Comparison of ENCODE assay signal across 22 cellular contexts in genomic region chr10:122550427-122550826, GRCh38. TPM values are rescaled to one million over a fixed set of nuclear protein-coding genes. Genes with fewer than 3 reads are reported as not detected.
"Had no signal": no experiment of that assay in that cellular context is flagged by ENCODE, and none has a peak within 500 bp of the region (broad histone marks: within the 10 kb centered on the region; RNA-seq: fewer than 3 reads in every experiment).

No MANE protein-coding gene starts in this region.

- H3K4me3 ChIP-seq: dorsolateral prefrontal cortex, heart left ventricle, mucosa of descending colon, ovary, right atrium auricular region, uterus had no signal

- H3K36me3 Mint-ChIP-seq: natural killer cell, type B pancreatic cell had no signal

- H3K27ac Mint-ChIP-seq: natural killer cell, type B pancreatic cell had no signal

- H3K4me3 Mint-ChIP-seq: natural killer cell, neural crest cell, type B pancreatic cell had no signal

- H3K9me3 ChIP-seq: heart left ventricle, mucosa of descending colon, ovary, right atrium auricular region, uterus had no signal

- H3K4me1 ChIP-seq: right atrium auricular region, uterus had no signal

- H3K27ac ChIP-seq: dorsolateral prefrontal cortex, heart left ventricle, ovary, right atrium auricular region, uterus had no signal

- ATAC-seq: esophagus mucosa, natural killer cell had no signal

- H3K4me1 Mint-ChIP-seq: natural killer cell, neural crest cell had no signal

- DNase-seq: cortex of kidney; dorsolateral prefrontal cortex; effector CD8-positive, alpha-beta T cell; hippocampal formation; left colon; mammary epithelial cell; mucosa of descending colon; natural killer cell; nucleus accumbens; ovary; small intestine; stimulated activated CD4-positive, alpha-beta T cell treated with anti-CD3 and anti-CD28 coated beads, Interleukin-12 subunit alpha, Interleukin-12 subunit beta, amount 100 ng/mL, for 4 hours; stimulated activated naive CD4-positive, alpha-beta T cell treated with Interleukin-2 at 50 U/mL for 16 hours; uterus had no signal

- H3K36me3 ChIP-seq: heart left ventricle, ovary, right atrium auricular region, uterus had no signal

- H3K27me3 ChIP-seq: heart left ventricle, ovary, right atrium auricular region, uterus had no signal

RNA-seq across cellular contexts. Expression of gene DMBT1, which starts 10.1 kb away (rescaled TPM):
- total RNA-seq: frontal cortex, natural killer cell, neural crest cell, posterior vena cava had no signal
- polyA plus RNA-seq: fibroblast of lung had no signal
